1 cellular context compared by ENCODE assay signal in the genomic region with DNA sequence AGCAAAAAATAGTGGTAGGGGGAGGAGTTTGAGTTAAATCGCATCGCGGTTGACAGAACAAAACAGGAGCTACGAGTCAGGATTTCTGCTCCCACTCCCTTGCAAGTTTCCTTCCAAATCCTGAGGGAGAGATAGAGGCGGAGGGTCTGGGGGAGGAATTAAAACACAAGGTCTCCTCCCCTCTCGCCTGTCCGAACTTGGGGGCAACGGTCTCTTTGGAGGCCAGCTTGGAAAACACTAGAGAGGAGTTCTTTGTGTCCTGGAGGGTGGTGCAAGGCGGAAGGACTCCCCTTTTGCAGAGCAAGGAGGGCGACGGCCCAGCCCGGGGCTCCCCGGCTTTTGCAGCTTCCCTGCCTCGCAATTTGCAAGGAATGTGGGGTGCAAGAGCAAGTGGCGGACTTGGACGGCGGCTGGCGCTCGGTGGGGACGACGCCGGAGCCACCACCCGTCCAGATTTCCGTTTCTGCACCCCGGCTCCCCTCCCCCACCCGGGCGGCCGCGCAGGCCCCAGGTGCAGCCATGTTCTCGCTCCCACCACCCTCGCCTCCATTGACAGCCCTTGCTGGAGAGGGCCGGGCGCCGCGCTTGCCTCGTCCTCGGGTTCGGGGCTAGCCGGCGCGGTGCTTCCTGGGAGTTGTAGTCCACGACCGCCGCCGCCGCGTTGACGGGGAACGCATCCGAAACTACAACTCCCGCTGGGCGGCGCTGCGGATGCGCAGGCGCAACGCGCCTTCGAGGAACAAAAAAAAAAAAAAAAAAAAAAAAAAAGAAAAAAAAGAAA.
A peak's percentile ranks its signal among the peaks of the same experiment; 100 is the strongest.
TF ChIP-seq lines count a peak whose summit lies in the region.

No MANE protein-coding gene starts in this region.

TF ChIP-seq in HepG2, 621 proteins besides CTCF, POLR2A, EP300 and RAD21 (continued from another document):
- TF ChIP-seq, protein P1, sequence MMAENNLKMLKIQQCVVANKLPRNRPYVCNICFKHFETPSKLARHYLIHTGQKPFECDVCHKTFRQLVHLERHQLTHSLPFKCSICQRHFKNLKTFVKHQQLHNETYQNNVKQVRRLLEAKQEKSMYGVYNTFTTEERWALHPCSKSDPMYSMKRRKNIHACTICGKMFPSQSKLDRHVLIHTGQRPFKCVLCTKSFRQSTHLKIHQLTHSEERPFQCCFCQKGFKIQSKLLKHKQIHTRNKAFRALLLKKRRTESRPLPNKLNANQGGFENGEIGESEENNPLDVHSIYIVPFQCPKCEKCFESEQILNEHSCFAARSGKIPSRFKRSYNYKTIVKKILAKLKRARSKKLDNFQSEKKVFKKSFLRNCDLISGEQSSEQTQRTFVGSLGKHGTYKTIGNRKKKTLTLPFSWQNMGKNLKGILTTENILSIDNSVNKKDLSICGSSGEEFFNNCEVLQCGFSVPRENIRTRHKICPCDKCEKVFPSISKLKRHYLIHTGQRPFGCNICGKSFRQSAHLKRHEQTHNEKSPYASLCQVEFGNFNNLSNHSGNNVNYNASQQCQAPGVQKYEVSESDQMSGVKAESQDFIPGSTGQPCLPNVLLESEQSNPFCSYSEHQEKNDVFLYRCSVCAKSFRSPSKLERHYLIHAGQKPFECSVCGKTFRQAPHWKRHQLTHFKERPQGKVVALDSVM (CRISPR knock-in tag; IDR thresholded peaks at IDR 0.05) = no peak
- peak; percentile 69; the same call in 1 of the 2 replicates for TF ChIP-seq AHR (CRISPR knock-in tag; IDR thresholded peaks at IDR 0.05)
- TF ChIP-seq STAT6 (CRISPR knock-in tag; IDR thresholded peaks at IDR 0.05; ENCODE audit: borderline replicate concordance) = no peak
- no peak for TF ChIP-seq ADNP (CRISPR knock-in tag; IDR thresholded peaks at IDR 0.05)
- 0 out of 2 replicates have a peak, but pooled peaks have one; percentile 56 for TF ChIP-seq ZNF749 (CRISPR knock-in tag; IDR thresholded peaks at IDR 0.05; ENCODE audit: borderline replicate concordance)
- TF ChIP-seq HNRNPK (IDR thresholded peaks at IDR 0.05; ENCODE audit: low read depth, low read length, poor library complexity, severe bottlenecking) = no peak
- TF ChIP-seq RELA (CRISPR knock-in tag; IDR thresholded peaks at IDR 0.05) = no peak; the same call in 1 of the 2 replicates
- no peak for TF ChIP-seq NFE2L2 (IDR thresholded peaks at IDR 0.05; ENCODE audit: low read length)
- TF ChIP-seq NFE2 (CRISPR knock-in tag; IDR thresholded peaks at IDR 0.05) = no peak
- TF ChIP-seq MZF1 (CRISPR knock-in tag; IDR thresholded peaks at IDR 0.05; ENCODE audit: borderline replicate concordance) = peak; percentile 30; the same call in 1 of the 2 replicates
- TF ChIP-seq, protein P2, sequence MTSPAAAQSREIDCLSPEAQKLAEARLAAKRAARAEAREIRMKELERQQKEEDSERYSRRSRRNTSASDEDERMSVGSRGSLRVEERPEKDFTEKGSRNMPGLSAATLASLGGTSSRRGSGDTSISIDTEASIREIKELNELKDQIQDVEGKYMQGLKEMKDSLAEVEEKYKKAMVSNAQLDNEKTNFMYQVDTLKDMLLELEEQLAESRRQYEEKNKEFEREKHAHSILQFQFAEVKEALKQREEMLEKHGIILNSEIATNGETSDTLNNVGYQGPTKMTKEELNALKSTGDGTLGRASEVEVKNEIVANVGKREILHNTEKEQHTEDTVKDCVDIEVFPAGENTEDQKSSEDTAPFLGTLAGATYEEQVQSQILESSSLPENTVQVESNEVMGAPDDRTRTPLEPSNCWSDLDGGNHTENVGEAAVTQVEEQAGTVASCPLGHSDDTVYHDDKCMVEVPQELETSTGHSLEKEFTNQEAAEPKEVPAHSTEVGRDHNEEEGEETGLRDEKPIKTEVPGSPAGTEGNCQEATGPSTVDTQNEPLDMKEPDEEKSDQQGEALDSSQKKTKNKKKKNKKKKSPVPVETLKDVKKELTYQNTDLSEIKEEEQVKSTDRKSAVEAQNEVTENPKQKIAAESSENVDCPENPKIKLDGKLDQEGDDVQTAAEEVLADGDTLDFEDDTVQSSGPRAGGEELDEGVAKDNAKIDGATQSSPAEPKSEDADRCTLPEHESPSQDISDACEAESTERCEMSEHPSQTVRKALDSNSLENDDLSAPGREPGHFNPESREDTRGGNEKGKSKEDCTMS (CRISPR knock-in tag; conservative IDR thresholded peaks at IDR 0.05) = 0 out of 2 replicates have a peak, but pooled peaks have one; percentile 34
- TF ChIP-seq MEIS1 (CRISPR knock-in tag; IDR thresholded peaks at IDR 0.05; ENCODE audit: borderline replicate concordance) = peak; percentile 42; the same call in 1 of the 2 replicates
- TF ChIP-seq POGZ (CRISPR knock-in tag; IDR thresholded peaks at IDR 0.05) = peak; percentile 32; the same call in 1 of the 2 replicates
- 0 out of 2 replicates have a peak, but pooled peaks have one; percentile 54 for TF ChIP-seq ZNF678 (CRISPR knock-in tag; IDR thresholded peaks at IDR 0.05)
- TF ChIP-seq FLYWCH1 (CRISPR knock-in tag; IDR thresholded peaks at IDR 0.05) = no peak
